In genomic region chr2:55693181-55694125, GRCh38 we compare ENCODE assay signal across 1 cellular context.
TF ChIP-seq lines count a peak whose summit lies in the region.

Gene PNPT1, minus strand, starts transcription at chr2:55693844. Its CDS starts 21 bp downstream, at chr2:55693823.

TF ChIP-seq in HepG2, 621 proteins besides CTCF, POLR2A, EP300 and RAD21 (continued from another document and continues in another):
- TF ChIP-seq RARG (CRISPR knock-in tag; IDR thresholded peaks at IDR 0.05; ENCODE audit: low read depth) (no peak), CHCHD3 (CRISPR knock-in tag; IDR thresholded peaks at IDR 0.05) (0 out of 2 replicates have a peak, but pooled peaks have one; percentile 85), USF2 (IDR thresholded peaks at IDR 0.05; ENCODE audit: low read depth, low read length) (peak; percentile 50; the same call in 1 of the 2 replicates), USF2 (CRISPR knock-in tag; IDR thresholded peaks at IDR 0.05; ENCODE audit: borderline replicate concordance) (peak; percentile 70; the same call in 1 of the 2 replicates), ZBTB38 (CRISPR knock-in tag; IDR thresholded peaks at IDR 0.05) (peak; percentile 83), NFYB (CRISPR knock-in tag; IDR thresholded peaks at IDR 0.05) (peak; percentile 89), NFKB2 (CRISPR knock-in tag; IDR thresholded peaks at IDR 0.05; ENCODE audit: borderline replicate concordance) (peak; percentile 98; the same call in 1 of the 2 replicates), GPN1 (CRISPR knock-in tag; IDR thresholded peaks at IDR 0.05; ENCODE audit: borderline replicate concordance) (peak; percentile 20; the same call in 1 of the 2 replicates), MEF2D (CRISPR knock-in tag; IDR thresholded peaks at IDR 0.05) (peak; percentile 88; the same call in 1 of the 2 replicates), ARNTL (CRISPR knock-in tag; IDR thresholded peaks at IDR 0.05) (peak; percentile 86), ZBTB20 (CRISPR knock-in tag; IDR thresholded peaks at IDR 0.05; ENCODE audit: borderline replicate concordance, low read depth) (peak; percentile 74; the same call in 1 of the 2 replicates), FOXO1 (CRISPR knock-in tag; IDR thresholded peaks at IDR 0.05) (peak; percentile 62), RFXAP (CRISPR knock-in tag; IDR thresholded peaks at IDR 0.05; ENCODE audit: borderline replicate concordance) (peak; percentile 82; the same call in 1 of the 2 replicates), GPBP1L1 (CRISPR knock-in tag; IDR thresholded peaks at IDR 0.05) (no peak), CAMTA2 (CRISPR knock-in tag; IDR thresholded peaks at IDR 0.05; ENCODE audit: borderline replicate concordance) (peak; percentile 81; the same call in 1 of the 2 replicates), ARNT (IDR thresholded peaks at IDR 0.05) (no peak), SETDB1 (CRISPR knock-in tag; IDR thresholded peaks at IDR 0.05; ENCODE audit: borderline replicate concordance) (0 out of 2 replicates have a peak, but pooled peaks have one; percentile 38), SIX4 (CRISPR knock-in tag; IDR thresholded peaks at IDR 0.05) (peak; percentile 71), NONO (IDR thresholded peaks at IDR 0.05) (no peak), NONO (CRISPR knock-in tag; conservative IDR thresholded peaks at IDR 0.05) (peak; percentile 91), ZNF737 (CRISPR knock-in tag; IDR thresholded peaks at IDR 0.05; ENCODE audit: borderline replicate concordance) (peak; percentile 48; the same call in 1 of the 2 replicates), AGO2 (optimal IDR thresholded peaks at IDR 0.05; ENCODE audit: low read depth, low read length) (no peak), MATR3 (CRISPR knock-in tag; IDR thresholded peaks at IDR 0.05) (no peak), DMAP1 (CRISPR knock-in tag; IDR thresholded peaks at IDR 0.05) (peak; percentile 97), ZNF12 (CRISPR knock-in tag; IDR thresholded peaks at IDR 0.05) (0 out of 2 replicates have a peak, but pooled peaks have one; percentile 19), ELF3 (CRISPR knock-in tag; IDR thresholded peaks at IDR 0.05) (peak; percentile 93), ATF1 (CRISPR knock-in tag; IDR thresholded peaks at IDR 0.05) (no peak), SNAPC4 (CRISPR knock-in tag; IDR thresholded peaks at IDR 0.05) (peak; percentile 93), SUZ12 (IDR thresholded peaks at IDR 0.05; ENCODE audit: low read depth, low read length) (no peak), KMT2A (CRISPR knock-in tag; IDR thresholded peaks at IDR 0.05) (peak; percentile 99), NR2F6 (IDR thresholded peaks at IDR 0.05) (no peak), NR2F6 (CRISPR knock-in tag; IDR thresholded peaks at IDR 0.05) (peak; percentile 37; the same call in 1 of the 2 replicates), ZNF333 (CRISPR knock-in tag; IDR thresholded peaks at IDR 0.05; ENCODE audit: borderline replicate concordance) (0 out of 2 replicates have a peak, but pooled peaks have one; percentile 60), ZBTB42 (CRISPR knock-in tag; IDR thresholded peaks at IDR 0.05) (peak; percentile 70; the same call in 1 of the 2 replicates), CCAR2 (optimal IDR thresholded peaks at IDR 0.05; ENCODE audit: low read depth, low read length) (no peak), HDAC1 (CRISPR knock-in tag; IDR thresholded peaks at IDR 0.05) (peak; percentile 99), NR2F1 (CRISPR knock-in tag; IDR thresholded peaks at IDR 0.05) (no peak), ZFY (CRISPR knock-in tag; IDR thresholded peaks at IDR 0.05) (peak; percentile 83), MXD3 (CRISPR knock-in tag; IDR thresholded peaks at IDR 0.05) (peak; percentile 99), HIVEP1 (CRISPR knock-in tag; IDR thresholded peaks at IDR 0.05) (peak; percentile 58; the same call in 1 of the 2 replicates), MAF1 (CRISPR knock-in tag; IDR thresholded peaks at IDR 0.05; ENCODE audit: borderline replicate concordance) (0 out of 2 replicates have a peak, but pooled peaks have one; percentile 75), EEA1 (CRISPR knock-in tag; IDR thresholded peaks at IDR 0.05; ENCODE audit: borderline replicate concordance) (0 out of 2 replicates have a peak, but pooled peaks have one; percentile 31), ZMYM2 (CRISPR knock-in tag; IDR thresholded peaks at IDR 0.05) (peak; percentile 65), ZNF784 (CRISPR knock-in tag; IDR thresholded peaks at IDR 0.05; ENCODE audit: borderline replicate concordance) (peak; percentile 89), TP53 (CRISPR knock-in tag; conservative IDR thresholded peaks at IDR 0.05) (peak; percentile 65; the same call in 1 of the 2 replicates), MYNN (CRISPR knock-in tag; IDR thresholded peaks at IDR 0.05; ENCODE audit: low read depth) (peak; percentile 51; the same call in 1 of the 2 replicates), E2F5 (CRISPR knock-in tag; conservative IDR thresholded peaks at IDR 0.05) (peak; percentile 74), GMEB1 (CRISPR knock-in tag; IDR thresholded peaks at IDR 0.05; ENCODE audit: borderline replicate concordance) (peak; percentile 84; the same call in 1 of the 2 replicates)
- TF ChIP-seq, protein P1, sequence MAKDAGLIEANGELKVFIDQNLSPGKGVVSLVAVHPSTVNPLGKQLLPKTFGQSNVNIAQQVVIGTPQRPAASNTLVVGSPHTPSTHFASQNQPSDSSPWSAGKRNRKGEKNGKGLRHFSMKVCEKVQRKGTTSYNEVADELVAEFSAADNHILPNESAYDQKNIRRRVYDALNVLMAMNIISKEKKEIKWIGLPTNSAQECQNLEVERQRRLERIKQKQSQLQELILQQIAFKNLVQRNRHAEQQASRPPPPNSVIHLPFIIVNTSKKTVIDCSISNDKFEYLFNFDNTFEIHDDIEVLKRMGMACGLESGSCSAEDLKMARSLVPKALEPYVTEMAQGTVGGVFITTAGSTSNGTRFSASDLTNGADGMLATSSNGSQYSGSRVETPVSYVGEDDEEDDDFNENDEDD (CRISPR knock-in tag; IDR thresholded peaks at IDR 0.05; ENCODE audit: borderline replicate concordance), result peak; percentile 93
- TF ChIP-seq, protein P2, sequence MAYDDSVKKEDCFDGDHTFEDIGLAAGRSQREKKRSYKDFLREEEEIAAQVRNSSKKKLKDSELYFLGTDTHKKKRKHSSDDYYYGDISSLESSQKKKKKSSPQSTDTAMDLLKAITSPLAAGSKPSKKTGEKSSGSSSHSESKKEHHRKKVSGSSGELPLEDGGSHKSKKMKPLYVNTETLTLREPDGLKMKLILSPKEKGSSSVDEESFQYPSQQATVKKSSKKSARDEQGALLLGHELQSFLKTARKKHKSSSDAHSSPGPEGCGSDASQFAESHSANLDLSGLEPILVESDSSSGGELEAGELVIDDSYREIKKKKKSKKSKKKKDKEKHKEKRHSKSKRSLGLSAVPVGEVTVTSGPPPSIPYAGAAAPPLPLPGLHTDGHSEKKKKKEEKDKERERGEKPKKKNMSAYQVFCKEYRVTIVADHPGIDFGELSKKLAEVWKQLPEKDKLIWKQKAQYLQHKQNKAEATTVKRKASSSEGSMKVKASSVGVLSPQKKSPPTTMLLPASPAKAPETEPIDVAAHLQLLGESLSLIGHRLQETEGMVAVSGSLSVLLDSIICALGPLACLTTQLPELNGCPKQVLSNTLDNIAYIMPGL (CRISPR knock-in tag; IDR thresholded peaks at IDR 0.05; ENCODE audit: borderline replicate concordance in 1 of 2, low read depth in 1 of 2), result peak; percentile 63 to 71; a peak in 3 of 4 replicates
